Comparison of ENCODE assay signal across 8 cellular contexts in genomic region chr4:39528056-39528465, GRCh38. TPM values are rescaled to one million over a fixed set of nuclear protein-coding genes. Genes with fewer than 3 reads are reported as not detected.
A peak's percentile ranks its signal among the peaks of the same experiment; 100 is the strongest.
DNase-seq lines count a peak whose midpoint lies in the region; ATAC-seq and TF ChIP-seq lines count a peak whose summit lies in the region.

No MANE protein-coding gene starts in this region.

- POLR2A ChIA-PET in activated B cell treated with CpG ODN at 0.5 μM for 24 hours (lab: Charles Lee) = interaction anchor here (1.0 to 2.8 kb wide), 10 partner anchors 32 to 170 kb away, joined by 3 to 113 read pairs (median 14); partner anchors contain the start of genes LIAS, RFC1, RPL9 and SMIM14

- TF ChIP-seq CTCF in activated B cell treated with CpG ODN at 0.5 μM for 24 hours (IDR thresholded peaks at IDR 0.05) = no peak
- TF ChIP-seq CTCF in foreskin keratinocyte (conservative IDR thresholded peaks at IDR 0.05) = no peak
- no peak for TF ChIP-seq CTCF in ovary (IDR thresholded peaks at IDR 0.05)

- H3K4me3 Mint-ChIP-seq in activated T-cell treated with anti-CD3 and anti-CD28 coated beads, Interleukin-2, amount 50 U/mL, for 24 hours = peak overlapping the region; percentile 98
- H3K4me3 Mint-ChIP-seq in activated B cell treated with CpG ODN at 0.5 μM for 24 hours = peak overlapping the region; percentile 98

- H3K4me3 ChIP-seq in ovary = peak overlapping the region; percentile 79

- H3K36me3 ChIP-seq in ovary = no peaks in the 10 kb centered on the region

- peak overlapping the region; percentile 57 for H3K27ac ChIP-seq in foreskin keratinocyte
- peak overlapping the region; percentile 89 to 95 for H3K27ac ChIP-seq in ovary

- no peak for DNase-seq in activated T-cell treated with anti-CD3 and anti-CD28 coated beads, Interleukin-2, amount 50 U/mL, for 24 hours
- DNase-seq in activated T-cell treated with anti-CD3 and anti-CD28 coated beads, Interleukin-2, amount 50 U/mL, for 1 hour = no peak
- no peak for DNase-seq in activated B cell treated with CpG ODN at 0.5 μM for 24 hours
- DNase-seq in foreskin keratinocyte = no peak
- peak in 1 of 5 donors; percentile 87 for DNase-seq in ovary
- DNase-seq in DMS53 (lab: John Stamatoyannopoulos, UW) = no peak
- no peak for DNase-seq in NCI-H2171 treated with DMSO at 0.1 percent for 48 hours (lab: John Stamatoyannopoulos, UW)

- no peaks in the 10 kb centered on the region for H3K9me3 ChIP-seq in ovary

- no peaks in the 10 kb centered on the region for H3K27me3 Mint-ChIP-seq in activated T-cell treated with anti-CD3 and anti-CD28 coated beads, Interleukin-2, amount 50 U/mL, for 24 hours
- no peaks in the 10 kb centered on the region for H3K27me3 Mint-ChIP-seq in activated B cell treated with CpG ODN at 0.5 μM for 24 hours

- TF ChIP-seq POLR2A in ovary (IDR thresholded peaks at IDR 0.05) = no peak

- peak overlapping the region; percentile 96 for H3K27ac Mint-ChIP-seq in activated T-cell treated with anti-CD3 and anti-CD28 coated beads, Interleukin-2, amount 50 U/mL, for 24 hours
- peak overlapping the region; percentile 93 for H3K27ac Mint-ChIP-seq in activated B cell treated with CpG ODN at 0.5 μM for 24 hours

- H3K4me1 ChIP-seq in foreskin keratinocyte (peaks cover 4% of the 10 kb centered on the region), ovary (ENCODE audit: insufficient read depth) (peaks cover 7% of the 10 kb centered on the region)

- H3K27me3 ChIP-seq in foreskin keratinocyte (no peaks in the 10 kb centered on the region), ovary (no peaks in the 10 kb centered on the region)

- intact Hi-C loops in activated B cell treated with CpG ODN at 0.5 μM for 24 hours (cut with micrococcal nuclease) (no loop called here), ovary (cut with DNase I) (loop anchor here in 3 of 4 donors (5.0 to 10.0 kb wide), 2 partner anchors 107 to 109 kb away; partner anchors contain the start of gene SMIM14 (in 3 of the 3))

- peaks cover 40% of the 10 kb centered on the region for H3K36me3 Mint-ChIP-seq in activated T-cell treated with anti-CD3 and anti-CD28 coated beads, Interleukin-2, amount 50 U/mL, for 24 hours (ENCODE audit: low read depth)
- H3K36me3 Mint-ChIP-seq in activated B cell treated with CpG ODN at 0.5 μM for 24 hours (ENCODE audit: low read depth) = peaks cover 30% of the 10 kb centered on the region

- CTCF ChIA-PET in activated B cell treated with CpG ODN at 0.5 μM for 24 hours (lab: Charles Lee) = interaction anchor here (1.3 kb wide), 1 partner anchor 104 kb away, joined by 5 read pairs; no protein-coding TSS in a partner anchor

- WGBS in ovary, 3 donors = 0 to 1% (median 1%) methylated on average over 20 to 22 of the region's 22 CpGs

- H3K4me1 Mint-ChIP-seq in activated T-cell treated with anti-CD3 and anti-CD28 coated beads, Interleukin-2, amount 50 U/mL, for 24 hours (ENCODE audit: low read depth) = peaks cover 18% of the 10 kb centered on the region
- peaks cover 20% of the 10 kb centered on the region for H3K4me1 Mint-ChIP-seq in activated B cell treated with CpG ODN at 0.5 μM for 24 hours

- peak; percentile 27 for TF ChIP-seq EP300 in ovary (IDR thresholded peaks at IDR 0.05)

- ATAC-seq in activated B cell treated with CpG ODN at 0.5 μM for 24 hours (ENCODE audit: low read depth) = no peak
- no peak for ATAC-seq in foreskin keratinocyte
- no peak for ATAC-seq in HG02885 (IDR thresholded peaks at IDR 0.05; ENCODE audit: poor library complexity, unreplicated experiment)

- H3K9me3 Mint-ChIP-seq in activated T-cell treated with anti-CD3 and anti-CD28 coated beads, Interleukin-2, amount 50 U/mL, for 24 hours = peaks cover 27% of the 10 kb centered on the region
- peaks cover 14% of the 10 kb centered on the region for H3K9me3 Mint-ChIP-seq in activated B cell treated with CpG ODN at 0.5 μM for 24 hours

RNA-seq across cellular contexts. Expression of gene UGDH, which starts 0.8 kb away (rescaled TPM):
- total RNA-seq in activated B cell treated with CpG ODN at 0.5 μM for 24 hours (40.6 and 43.3 TPM in 2 replicates), foreskin keratinocyte (33.3 and 33.9 TPM in 2 replicates), ovary (100 to 1,000 TPM in 1 of 7 donors, 10 to 100 TPM in 6; 47.2 to 106 (median 70.1) TPM)
- polyA plus RNA-seq in foreskin keratinocyte (13.2 and 14.0 TPM in 2 replicates), ovary (10 to 100 TPM; 18.3 to 32.7 TPM)
